ENCODE assay signal across 10 cellular contexts in the genomic region with DNA sequence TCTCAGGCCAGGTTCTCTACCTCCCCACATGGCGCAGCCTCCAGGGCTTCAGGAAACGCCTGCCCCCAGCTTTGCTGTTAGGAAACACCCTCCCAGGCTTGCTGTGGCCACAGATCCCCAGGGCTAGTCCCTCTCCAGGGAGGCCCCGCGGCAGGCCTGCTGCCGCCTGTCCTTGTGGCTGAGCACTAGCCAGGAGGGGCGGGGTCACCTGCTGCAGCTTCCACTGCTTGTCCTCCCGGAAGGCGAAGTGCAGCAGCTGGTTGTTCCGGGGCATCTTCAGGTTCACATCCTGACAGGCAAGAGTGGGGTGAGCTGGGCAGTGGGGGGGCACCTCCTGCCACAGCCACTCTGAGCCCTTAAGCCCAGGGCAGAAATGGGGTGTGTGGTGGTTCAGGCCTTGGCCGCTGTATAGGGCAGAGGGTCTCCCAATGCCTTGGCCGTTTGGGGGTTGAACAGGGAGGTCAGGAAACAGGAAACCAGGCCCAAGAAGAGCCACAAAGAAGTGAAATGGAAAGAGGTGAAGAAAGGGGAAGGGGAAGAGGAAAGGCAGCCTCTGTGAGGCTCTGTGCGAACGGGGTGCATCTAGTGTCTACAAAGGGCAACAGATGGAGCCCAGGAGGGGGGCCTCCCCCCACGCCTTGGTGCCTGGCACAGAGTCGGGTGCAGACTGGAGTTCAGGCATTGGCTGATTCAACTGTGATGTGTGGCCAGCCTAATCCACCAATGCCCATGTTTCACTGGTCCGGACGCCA. TPM values are rescaled to one million over a fixed set of nuclear protein-coding genes. Genes with fewer than 3 reads are reported as not detected.
DNase-seq lines count a peak whose midpoint lies in the region; TF ChIP-seq lines count a peak whose summit lies in the region.
"Had no signal": no experiment of that assay in that cellular context is flagged by ENCODE, and none has a peak within 500 bp of the region (broad histone marks: within the 10 kb centered on the region; RNA-seq: fewer than 3 reads in every experiment).

No MANE protein-coding gene starts in this region.

- peaks cover 2% of the 10 kb centered on the region for H3K27me3 Mint-ChIP-seq in endothelial cell (ENCODE audit: unreplicated experiment)

- H3K9me3 ChIP-seq in NT2/D1 (ENCODE audit: insufficient read depth, low read length) = no peaks in the 10 kb centered on the region

- peaks cover 10% of the 10 kb centered on the region for H3K4me1 Mint-ChIP-seq in endothelial cell (ENCODE audit: unreplicated experiment)

- DNase-seq in SIG-M5 treated with dmso at 0.1 percent for 504 hours (lab: John Stamatoyannopoulos, UW; ENCODE audit: unreplicated experiment) = peak; percentile 21
- DNase-seq in SIG-M5 (lab: John Stamatoyannopoulos, UW) = no peak
- DNase-seq in NT2/D1 (ENCODE audit: low read depth, low spot score) = no peak
- DNase-seq in endothelial cell (ENCODE audit: low spot score) = peak; percentile 34
- DNase-seq in occipital lobe (lab: John Stamatoyannopoulos, UW) = peak; percentile 41
- no peak for DNase-seq in amniotic stem cell (lab: John Stamatoyannopoulos, UW)
- no peak for DNase-seq in KG1 (lab: John Stamatoyannopoulos, UW)
- DNase-seq in activated gamma-delta T cell (lab: John Stamatoyannopoulos, UW) = no peak

- H3K4me1 ChIP-seq in NT2/D1 (ENCODE audit: insufficient read depth, insufficient read length) = peaks cover 43% of the 10 kb centered on the region

- no peak for TF ChIP-seq CTCF in endothelial cell (IDR thresholded peaks at IDR 0.05; ENCODE audit: unreplicated experiment)

- peaks cover 16% of the 10 kb centered on the region for H3K36me3 Mint-ChIP-seq in endothelial cell (ENCODE audit: low read depth, unreplicated experiment)

- no peak overlapping the region for H3K4me3 ChIP-seq in NT2/D1 (ENCODE audit: insufficient read length, low read depth)

- H3K9me3 Mint-ChIP-seq in endothelial cell (ENCODE audit: unreplicated experiment) = no peaks in the 10 kb centered on the region

- H3K27ac Mint-ChIP-seq in endothelial cell (ENCODE audit: unreplicated experiment) = peak overlapping the region; percentile 92

- peaks cover 3% of the 10 kb centered on the region for H3K27me3 ChIP-seq in NT2/D1 (ENCODE audit: insufficient read depth, insufficient read length)

- peaks cover 64% of the 10 kb centered on the region for H3K36me3 ChIP-seq in NT2/D1 (ENCODE audit: insufficient read depth, insufficient read length, low read length)

- H3K4me3 Mint-ChIP-seq in endothelial cell (ENCODE audit: unreplicated experiment) = peak overlapping the region; percentile 87

- H3K9ac ChIP-seq in NT2/D1 (ENCODE audit: insufficient read length, low read depth) = peak overlapping the region; percentile 92

RNA-seq across cellular contexts. Expression of a gene that starts 2.0 kb away (rescaled TPM):
- 46.2 TPM for total RNA-seq in endothelial cell (ENCODE audit: unreplicated experiment)
- total RNA-seq in occipital lobe = 38.7 TPM

RNA-seq across cellular contexts. Expression of a gene that starts 5.3 kb away (rescaled TPM):
- total RNA-seq in endothelial cell (ENCODE audit: unreplicated experiment) (not detected), occipital lobe (not detected)
- total RNA-seq: kidney epithelial cell, SK-MEL-5 had no signal

RNA-seq across cellular contexts. Expression of a gene that starts 12.3 kb away (rescaled TPM):
- total RNA-seq in endothelial cell (ENCODE audit: unreplicated experiment) = 11.5 TPM
- not detected for total RNA-seq in occipital lobe
- total RNA-seq: kidney epithelial cell, SK-MEL-5 had no signal

RNA-seq across cellular contexts. Expression of a gene that starts 33.5 kb away (rescaled TPM):
- 32.8 TPM for total RNA-seq in endothelial cell (ENCODE audit: unreplicated experiment)
- 10.5 TPM for total RNA-seq in occipital lobe

RNA-seq across cellular contexts. Expression of a gene that starts 46.6 kb away (rescaled TPM):
- 111 TPM for total RNA-seq in endothelial cell (ENCODE audit: unreplicated experiment)
- 70.2 TPM for total RNA-seq in occipital lobe

Comparison
In these comparisons a context has a peak if more than half of its experiments do, and no peak if none do; other contexts are left out.
1. DNase-seq: peak in SIG-M5 treated with dmso at 0.1 percent for 504 hours (single experiment), endothelial cell (single experiment) and occipital lobe (single experiment); none in SIG-M5 (single experiment), NT2/D1 (single experiment), amniotic stem cell (single experiment), KG1 (single experiment) and activated gamma-delta T cell (single experiment).
2. RNA of a gene that starts 12.3 kb away (total RNA-seq): 11.5 TPM in endothelial cell (single experiment); not detected in occipital lobe (single experiment); every median in the first group is over 10 times any median in the second.